In the genomic region with DNA sequence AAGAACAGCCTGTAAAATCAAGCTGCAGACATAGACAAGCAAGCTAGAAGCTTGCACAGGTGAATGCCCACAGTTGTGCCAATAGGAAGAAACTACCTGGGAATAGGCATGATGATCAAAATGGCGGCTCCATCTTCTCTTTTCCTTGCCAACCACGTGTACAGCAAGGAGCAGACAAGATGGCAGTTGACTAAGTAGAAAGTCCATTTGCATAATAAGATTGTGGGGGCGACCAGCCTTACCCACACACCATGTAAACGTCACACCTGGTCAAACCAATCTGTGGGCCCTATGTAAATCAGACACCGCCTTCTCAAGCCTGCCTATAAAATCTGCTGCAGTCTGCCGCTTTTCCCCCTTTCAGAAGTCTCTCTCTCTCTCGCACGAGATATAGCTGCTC, we compare ENCODE assay signal across 21 cellular contexts. TPM values are rescaled to one million over a fixed set of nuclear protein-coding genes. Genes with fewer than 3 reads are reported as not detected.
"Had no signal": no experiment of that assay in that cellular context is flagged by ENCODE, and none has a peak within 500 bp of the region (broad histone marks: within the 10 kb centered on the region; RNA-seq: fewer than 3 reads in every experiment).

No MANE protein-coding gene starts in this region.

- H3K4me3 ChIP-seq: gastrocnemius medialis, lung, sigmoid colon, stomach, vagina had no signal

- DNase-seq: activated CD4-positive, alpha-beta T cell treated with anti-CD3 and anti-CD28 coated beads for 1 hour; activated CD4-positive, alpha-beta T cell treated with anti-CD3 and anti-CD28 coated beads, Interleukin-2, amount 50 U/mL, for 48 hours; activated T-cell treated with anti-CD3 and anti-CD28 coated beads for 4 hours; effector CD4-positive, alpha-beta T cell; gastrocnemius medialis; head of caudate nucleus; sigmoid colon; stimulated activated CD4-positive, alpha-beta T cell treated with anti-CD3 and anti-CD28 coated beads, Interleukin-4, amount 100 ng/mL, for 24 hours; stomach; trophoblast cell had no signal

- H3K9ac ChIP-seq: parathyroid adenoma had no signal

- H3K27ac ChIP-seq: gastrocnemius medialis, neutrophil, parathyroid adenoma, sigmoid colon, stomach, vagina, VCaP had no signal

- ATAC-seq: gastrocnemius medialis; left lobe of liver; natural killer cell treated with Interleukin-12 subunit alpha and Interleukin-12 subunit beta and Interleukin-15 and Interleukin-18, amount 100 ng/mL, for 72 hours; stimulated activated effector memory CD8-positive, alpha-beta T cell treated with anti-CD3 and anti-CD28 coated beads, Interleukin-12 subunit alpha, Interleukin-12 subunit beta, amount 100 ng/mL, for 72 hours had no signal

- H3K27me3 ChIP-seq: gastrocnemius medialis, vagina had no signal

- H3K4me1 ChIP-seq: gastrocnemius medialis, parathyroid adenoma, sigmoid colon, stomach, vagina had no signal

- H3K36me3 ChIP-seq: gastrocnemius medialis, neutrophil, sigmoid colon, stomach, vagina had no signal

- H3K9me3 ChIP-seq: gastrocnemius medialis, neutrophil, sigmoid colon, vagina had no signal

- H3K79me2 ChIP-seq: parathyroid adenoma had no signal

RNA-seq across cellular contexts. Expression of a gene that starts 25.1 kb away (rescaled TPM):
- total RNA-seq: gastrocnemius medialis; left lobe of liver; mesothelial cell of epicardium; natural killer cell treated with Interleukin-12 subunit alpha and Interleukin-12 subunit beta and Interleukin-15 and Interleukin-18, amount 100 ng/mL, for 72 hours; stomach had no signal
- polyA plus RNA-seq: esophagus, keratinocyte, sigmoid colon, stomach had no signal
